14 cellular contexts compared by ENCODE assay signal in genomic region chr14:63713058-63713457, GRCh38. TPM values are rescaled to one million over a fixed set of nuclear protein-coding genes. Genes with fewer than 3 reads are reported as not detected.
DNase-seq lines count a peak whose midpoint lies in the region; ATAC-seq lines count a peak whose summit lies in the region.
"Had no signal": no experiment of that assay in that cellular context is flagged by ENCODE, and none has a peak within 500 bp of the region (broad histone marks: within the 10 kb centered on the region; RNA-seq: fewer than 3 reads in every experiment).

No MANE protein-coding gene starts in this region.

- peaks cover 41% of the 10 kb centered on the region for H3K4me1 ChIP-seq in CD4-positive, CD25-positive, alpha-beta regulatory T cell (ENCODE audit: control insufficient read depth, insufficient read depth, low read length, poor library complexity, severe bottlenecking)
- H3K4me1 ChIP-seq: body of pancreas, upper lobe of right lung had no signal

- no peaks in the 10 kb centered on the region for H3K27me3 Mint-ChIP-seq in CD4-positive, CD25-positive, alpha-beta regulatory T cell
- H3K27me3 Mint-ChIP-seq in activated CD4-positive, alpha-beta memory T cell treated with anti-CD3 and anti-CD28 coated beads, Interleukin-2, amount 10 ng/mL, durations not matched to agents 7 days and 5 days = no peaks in the 10 kb centered on the region

- H3K4me3 ChIP-seq in CD4-positive, CD25-positive, alpha-beta regulatory T cell (ENCODE audit: low read depth, low read length) = peak overlapping the region; percentile 27
- H3K4me3 ChIP-seq: body of pancreas, upper lobe of right lung had no signal

- peaks cover 25% of the 10 kb centered on the region for H3K36me3 Mint-ChIP-seq in CD4-positive, CD25-positive, alpha-beta regulatory T cell
- H3K36me3 Mint-ChIP-seq in activated CD4-positive, alpha-beta memory T cell treated with anti-CD3 and anti-CD28 coated beads, Interleukin-2, amount 10 ng/mL, durations not matched to agents 7 days and 5 days (ENCODE audit: low read depth) = peaks cover 34% of the 10 kb centered on the region

- DNase-seq in CD4-positive, CD25-positive, alpha-beta regulatory T cell = peak in 1 of 3 donors; percentile 41
- DNase-seq in EH (ENCODE audit: low read depth) (peak; percentile 17), fibroblast of peridontal ligament (ENCODE audit: extremely low read depth) (peak; percentile 22), amygdala (lab: John Stamatoyannopoulos, UW) (no peak)
- no peak for DNase-seq in activated CD4-positive, alpha-beta memory T cell treated with anti-CD3 and anti-CD28 coated beads, Interleukin-2, amount 10 ng/mL, durations not matched to agents 7 days and 5 days
- DNase-seq: BE2C; body of pancreas; hippocampal formation; NCI-H446 treated with DMSO at 0.1 percent for 48 hours; stimulated activated CD4-positive, alpha-beta T cell treated with anti-CD3 and anti-CD28 coated beads, Interleukin-4, amount 100 ng/mL, for 4 hours; upper lobe of right lung had no signal

- POLR2A ChIA-PET in activated CD4-positive, alpha-beta memory T cell treated with anti-CD3 and anti-CD28 coated beads, Interleukin-2, amount 10 ng/mL, durations not matched to agents 7 days and 5 days (lab: Charles Lee) = interaction anchor here (0.6 to 2.9 kb wide), 4 partner anchors 12 to 107 kb away, joined by 3 to 12 read pairs (median 7); partner anchors contain the start of gene SGPP1

- H3K9me3 Mint-ChIP-seq in CD4-positive, CD25-positive, alpha-beta regulatory T cell = peaks cover 0 to 10% (median 4%) of the 10 kb centered on the region in 7 donors
- H3K9me3 Mint-ChIP-seq in activated CD4-positive, alpha-beta memory T cell treated with anti-CD3 and anti-CD28 coated beads, Interleukin-2, amount 10 ng/mL, durations not matched to agents 7 days and 5 days = peaks cover 7% of the 10 kb centered on the region

- peak in 1 of 2 donors; percentile 20 for ATAC-seq in CD4-positive, CD25-positive, alpha-beta regulatory T cell (ENCODE audit: low read depth in 2 of 2)
- no peak for ATAC-seq in HG03378 (IDR thresholded peaks at IDR 0.05; ENCODE audit: unreplicated experiment)
- ATAC-seq in HG02571 (IDR thresholded peaks at IDR 0.05; ENCODE audit: unreplicated experiment) = no peak
- ATAC-seq: body of pancreas, upper lobe of right lung had no signal

- H3K27ac Mint-ChIP-seq in CD4-positive, CD25-positive, alpha-beta regulatory T cell = peak overlapping the region in 2 of 3 donors; percentile 38 to 86
- H3K27ac Mint-ChIP-seq in activated CD4-positive, alpha-beta memory T cell treated with anti-CD3 and anti-CD28 coated beads, Interleukin-2, amount 10 ng/mL, durations not matched to agents 7 days and 5 days = peak overlapping the region; percentile 0

- peaks cover 29 to 74% (median 48%) of the 10 kb centered on the region in 4 donors for H3K4me1 Mint-ChIP-seq in CD4-positive, CD25-positive, alpha-beta regulatory T cell
- H3K4me1 Mint-ChIP-seq in activated CD4-positive, alpha-beta memory T cell treated with anti-CD3 and anti-CD28 coated beads, Interleukin-2, amount 10 ng/mL, durations not matched to agents 7 days and 5 days = peaks cover 19% of the 10 kb centered on the region

- H3K36me3 ChIP-seq in CD4-positive, CD25-positive, alpha-beta regulatory T cell (ENCODE audit: control insufficient read depth, insufficient read depth, low read length) = peaks cover 10% of the 10 kb centered on the region
- H3K36me3 ChIP-seq: BE2C, upper lobe of right lung had no signal

- H3K4me3 Mint-ChIP-seq in CD4-positive, CD25-positive, alpha-beta regulatory T cell = peak overlapping the region; percentile 24 to 76 (median 54)
- no peak overlapping the region for H3K4me3 Mint-ChIP-seq in activated CD4-positive, alpha-beta memory T cell treated with anti-CD3 and anti-CD28 coated beads, Interleukin-2, amount 10 ng/mL, durations not matched to agents 7 days and 5 days

- H3K27ac ChIP-seq in CD4-positive, CD25-positive, alpha-beta regulatory T cell (ENCODE audit: insufficient read depth, low read length, poor library complexity, severe bottlenecking) = no peak overlapping the region
- H3K27ac ChIP-seq: body of pancreas, HL-60, upper lobe of right lung had no signal

- CTCF ChIA-PET in activated CD4-positive, alpha-beta memory T cell treated with anti-CD3 and anti-CD28 coated beads, Interleukin-2, amount 10 ng/mL, durations not matched to agents 7 days and 5 days (lab: Charles Lee) = interaction anchor here (0.7 to 1.5 kb wide), 2 partner anchors 9 to 13 kb away, joined by 3 to 4 read pairs; no protein-coding TSS in a partner anchor

- no peaks in the 10 kb centered on the region for H3K27me3 ChIP-seq in CD4-positive, CD25-positive, alpha-beta regulatory T cell (ENCODE audit: control insufficient read depth, insufficient read depth, low read length)
- H3K27me3 ChIP-seq: BE2C, body of pancreas, upper lobe of right lung had no signal

- H3K9me3 ChIP-seq in CD4-positive, CD25-positive, alpha-beta regulatory T cell (ENCODE audit: control insufficient read depth in 2 of 2, low read length in 2 of 2) = peaks cover 5 to 14% of the 10 kb centered on the region in 2 experiments

RNA-seq across cellular contexts. Expression of gene SGPP1, which starts 14.8 kb away (rescaled TPM):
- 25.0 TPM for total RNA-seq in CD4-positive, CD25-positive, alpha-beta regulatory T cell
- polyA plus RNA-seq in CD4-positive, CD25-positive, alpha-beta regulatory T cell = 10 to 100 TPM; 24.9 to 38.6 (median 34.2) TPM
- total RNA-seq in activated CD4-positive, alpha-beta memory T cell treated with anti-CD3 and anti-CD28 coated beads, Interleukin-2, amount 10 ng/mL, durations not matched to agents 7 days and 5 days = 10 to 100 TPM; 19.3 to 20.6 TPM

Comparison
In these comparisons a context has a peak if more than half of its experiments do, and no peak if none do; other contexts are left out.
1. DNase-seq: peak in EH (single experiment) and fibroblast of peridontal ligament (single experiment); none in activated CD4-positive, alpha-beta memory T cell treated with anti-CD3 and anti-CD28 coated beads, Interleukin-2, amount 10 ng/mL, durations not matched to agents 7 days and 5 days (single experiment) and amygdala (0 of 56).